In the genomic region with DNA sequence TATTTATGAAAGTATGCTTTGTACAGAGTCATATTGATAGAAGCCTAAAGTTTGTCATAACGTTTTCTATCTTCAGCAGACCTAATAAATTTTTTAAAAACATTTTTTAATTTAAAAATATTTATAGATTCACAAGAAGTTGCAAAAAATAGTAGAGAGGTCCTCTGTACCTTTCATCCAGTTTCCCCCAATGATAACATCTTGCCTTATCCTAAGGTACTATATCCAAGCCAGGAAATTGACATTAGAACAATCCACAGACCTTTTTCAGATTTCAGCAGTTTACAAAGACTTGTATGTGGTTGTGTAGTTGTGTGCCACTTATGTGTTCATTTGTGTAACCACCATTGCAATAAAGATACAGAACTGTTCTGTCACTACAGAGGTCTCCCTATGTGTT, we compare ENCODE assay signal across 26 cellular contexts.
"Had no signal": no experiment of that assay in that cellular context is flagged by ENCODE, and none has a peak within 500 bp of the region (broad histone marks: within the 10 kb centered on the region; RNA-seq: fewer than 3 reads in every experiment).

No MANE protein-coding gene starts in this region.

- ATAC-seq: effector memory CD8-positive, alpha-beta T cell; esophagus mucosa; foreskin keratinocyte; gastrocnemius medialis; gastroesophageal sphincter; heart left ventricle had no signal

- H3K36me3 ChIP-seq: colonic mucosa had no signal

- H3K4me1 ChIP-seq: colonic mucosa, esophagus muscularis mucosa, esophagus squamous epithelium, foreskin keratinocyte, gastrocnemius medialis, gastroesophageal sphincter, heart left ventricle had no signal

- H3K79me2 ChIP-seq: hepatocyte had no signal

- FAIRE-seq: colon, endothelial cell of umbilical vein had no signal

- H3K9me3 Mint-ChIP-seq: dendritic cell treated with granulocyte-macrophage colony-stimulating factor and Interleukin-4, amounts not matched to agents 40 ng/mL and 50 ng/mL, for 4 days; effector memory CD8-positive, alpha-beta T cell had no signal

- H3K27me3 ChIP-seq: colonic mucosa, dorsolateral prefrontal cortex, esophagus muscularis mucosa, esophagus squamous epithelium, foreskin keratinocyte, gastrocnemius medialis, gastroesophageal sphincter, heart left ventricle, hepatocyte had no signal

- H3K9me3 ChIP-seq: colonic mucosa, esophagus muscularis mucosa, esophagus squamous epithelium, gastrocnemius medialis, gastroesophageal sphincter had no signal

- H2AFZ ChIP-seq: hepatocyte had no signal

- H3K4me3 Mint-ChIP-seq: dendritic cell treated with granulocyte-macrophage colony-stimulating factor and Interleukin-4, amounts not matched to agents 40 ng/mL and 50 ng/mL, for 4 days; effector memory CD8-positive, alpha-beta T cell had no signal

- H3K27me3 Mint-ChIP-seq: dendritic cell treated with granulocyte-macrophage colony-stimulating factor and Interleukin-4, amounts not matched to agents 40 ng/mL and 50 ng/mL, for 4 days; effector memory CD8-positive, alpha-beta T cell had no signal

- H3K27ac Mint-ChIP-seq: dendritic cell treated with granulocyte-macrophage colony-stimulating factor and Interleukin-4, amounts not matched to agents 40 ng/mL and 50 ng/mL, for 4 days; effector memory CD8-positive, alpha-beta T cell had no signal

- H3K4me2 ChIP-seq: hepatocyte had no signal

- DNase-seq: colonic mucosa; cortex of kidney; dermis blood vessel endothelial cell; dorsolateral prefrontal cortex; effector CD4-positive, alpha-beta T cell; effector CD8-positive, alpha-beta T cell; effector memory CD4-positive, alpha-beta T cell; effector memory CD8-positive, alpha-beta T cell; erythroblast; esophagus squamous epithelium; foreskin fibroblast; foreskin keratinocyte; foreskin melanocyte; gastrocnemius medialis; glutamatergic neuron; head of caudate nucleus; heart left ventricle had no signal

- H3K27ac ChIP-seq: colonic mucosa, coronary artery, dorsolateral prefrontal cortex, epithelial cell of prostate, esophagus muscularis mucosa, esophagus squamous epithelium, foreskin keratinocyte, gastrocnemius medialis, gastroesophageal sphincter, heart left ventricle, hepatocyte had no signal

- H3K4me3 ChIP-seq: colonic mucosa, coronary artery, dorsolateral prefrontal cortex, esophagus muscularis mucosa, esophagus squamous epithelium, gastrocnemius medialis, gastroesophageal sphincter, heart left ventricle, hepatocyte had no signal
